In the genomic region with DNA sequence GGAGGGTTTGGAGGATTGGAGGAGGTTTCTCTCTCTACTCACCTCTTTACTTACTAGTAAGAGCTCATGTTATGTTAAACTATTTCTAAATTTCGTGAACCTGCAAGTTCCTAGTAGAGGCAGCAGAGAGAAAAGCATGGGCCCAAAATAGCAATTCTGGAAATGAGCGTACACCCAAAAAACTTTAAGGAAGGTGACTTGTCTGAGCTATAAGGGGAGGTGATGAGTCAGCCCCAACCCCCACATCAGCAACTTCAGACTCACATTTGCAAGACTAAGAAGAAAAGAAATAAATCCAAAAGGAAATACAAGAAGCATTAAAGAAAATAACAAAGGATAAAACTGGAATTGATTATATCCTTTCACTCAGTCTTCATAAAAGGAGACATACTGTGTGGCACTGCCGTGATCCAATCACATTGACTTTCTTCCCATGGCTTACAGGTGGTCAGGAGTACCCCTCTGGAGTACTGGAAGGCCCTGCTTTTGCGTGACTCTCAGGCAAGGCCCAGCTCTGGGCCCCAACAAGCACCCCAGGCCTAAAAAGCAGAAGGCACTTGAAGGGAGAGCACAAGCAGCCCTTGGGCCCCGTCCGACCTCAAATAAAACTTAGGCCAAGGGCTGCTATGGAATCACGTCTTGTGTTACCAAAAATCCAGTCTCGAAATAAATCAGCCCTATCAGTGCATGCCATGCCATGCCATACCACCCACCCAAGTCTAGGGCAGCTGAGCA, we compare ENCODE assay signal across 2 cellular contexts.
TF ChIP-seq lines count a peak whose summit lies in the region.

No MANE protein-coding gene starts in this region.

TF ChIP-seq in GM23338, 12 proteins besides CTCF, POLR2A, EP300 and RAD21 (continued from another document):
- TF ChIP-seq POLR2AphosphoS5 (IDR thresholded peaks at IDR 0.05; ENCODE audit: low read depth) = no peak

TF ChIP-seq in WTC11, 78 proteins besides CTCF, POLR2A, EP300 and RAD21 (continued from another document):
- TF ChIP-seq, protein P1, sequence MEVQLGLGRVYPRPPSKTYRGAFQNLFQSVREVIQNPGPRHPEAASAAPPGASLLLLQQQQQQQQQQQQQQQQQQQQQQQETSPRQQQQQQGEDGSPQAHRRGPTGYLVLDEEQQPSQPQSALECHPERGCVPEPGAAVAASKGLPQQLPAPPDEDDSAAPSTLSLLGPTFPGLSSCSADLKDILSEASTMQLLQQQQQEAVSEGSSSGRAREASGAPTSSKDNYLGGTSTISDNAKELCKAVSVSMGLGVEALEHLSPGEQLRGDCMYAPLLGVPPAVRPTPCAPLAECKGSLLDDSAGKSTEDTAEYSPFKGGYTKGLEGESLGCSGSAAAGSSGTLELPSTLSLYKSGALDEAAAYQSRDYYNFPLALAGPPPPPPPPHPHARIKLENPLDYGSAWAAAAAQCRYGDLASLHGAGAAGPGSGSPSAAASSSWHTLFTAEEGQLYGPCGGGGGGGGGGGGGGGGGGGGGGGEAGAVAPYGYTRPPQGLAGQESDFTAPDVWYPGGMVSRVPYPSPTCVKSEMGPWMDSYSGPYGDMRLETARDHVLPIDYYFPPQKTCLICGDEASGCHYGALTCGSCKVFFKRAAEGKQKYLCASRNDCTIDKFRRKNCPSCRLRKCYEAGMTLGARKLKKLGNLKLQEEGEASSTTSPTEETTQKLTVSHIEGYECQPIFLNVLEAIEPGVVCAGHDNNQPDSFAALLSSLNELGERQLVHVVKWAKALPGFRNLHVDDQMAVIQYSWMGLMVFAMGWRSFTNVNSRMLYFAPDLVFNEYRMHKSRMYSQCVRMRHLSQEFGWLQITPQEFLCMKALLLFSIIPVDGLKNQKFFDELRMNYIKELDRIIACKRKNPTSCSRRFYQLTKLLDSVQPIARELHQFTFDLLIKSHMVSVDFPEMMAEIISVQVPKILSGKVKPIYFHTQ (CRISPR knock-in tag; IDR thresholded peaks at IDR 0.05) = no peak
